Comparison of ENCODE assay signal across 1 cellular context in the genomic region with DNA sequence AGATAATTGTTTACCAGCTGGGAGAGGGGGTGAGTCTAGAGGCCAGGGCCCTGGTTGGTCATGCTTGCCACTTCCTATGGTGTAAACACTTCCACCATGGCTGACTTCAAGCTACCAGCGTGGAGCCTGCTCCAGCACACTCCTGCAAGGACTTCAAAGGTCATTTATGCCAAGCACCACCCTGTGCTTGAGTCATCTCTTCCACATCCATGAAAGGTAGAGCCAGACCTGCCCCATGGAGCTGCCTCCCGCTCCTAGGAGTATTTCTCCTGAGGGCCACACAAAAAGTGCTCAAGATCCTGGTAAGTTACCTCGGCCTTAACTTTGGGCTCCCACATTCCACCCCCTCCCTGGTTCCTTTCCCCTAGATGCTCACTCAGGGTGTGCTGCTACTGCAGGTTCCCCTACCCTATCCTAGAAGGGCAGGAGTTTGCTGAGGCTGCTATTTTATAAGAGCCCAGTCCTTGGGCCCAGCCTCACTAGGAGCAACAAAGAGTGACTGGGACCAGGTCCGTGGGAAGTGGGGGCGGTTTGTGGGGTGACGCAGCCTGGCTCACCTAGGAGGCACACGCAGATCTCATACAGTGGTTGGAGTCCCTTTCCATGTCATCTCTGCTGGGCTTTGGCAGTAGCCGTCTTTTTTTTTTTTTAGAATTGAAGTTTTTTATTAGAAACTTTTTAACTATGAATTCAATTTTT.
TF ChIP-seq lines count a peak whose summit lies in the region.

No MANE protein-coding gene starts in this region.

TF ChIP-seq in WTC11, 78 proteins besides CTCF, POLR2A, EP300 and RAD21:
- TF ChIP-seq, protein P1, sequence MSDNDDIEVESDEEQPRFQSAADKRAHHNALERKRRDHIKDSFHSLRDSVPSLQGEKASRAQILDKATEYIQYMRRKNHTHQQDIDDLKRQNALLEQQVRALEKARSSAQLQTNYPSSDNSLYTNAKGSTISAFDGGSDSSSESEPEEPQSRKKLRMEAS (CRISPR knock-in tag; IDR thresholded peaks at IDR 0.05): no peak
- TF ChIP-seq ZNF423 (CRISPR knock-in tag; IDR thresholded peaks at IDR 0.05): no peak
- TF ChIP-seq ZNF671 (CRISPR knock-in tag; IDR thresholded peaks at IDR 0.05): no peak
- TF ChIP-seq, protein P2, sequence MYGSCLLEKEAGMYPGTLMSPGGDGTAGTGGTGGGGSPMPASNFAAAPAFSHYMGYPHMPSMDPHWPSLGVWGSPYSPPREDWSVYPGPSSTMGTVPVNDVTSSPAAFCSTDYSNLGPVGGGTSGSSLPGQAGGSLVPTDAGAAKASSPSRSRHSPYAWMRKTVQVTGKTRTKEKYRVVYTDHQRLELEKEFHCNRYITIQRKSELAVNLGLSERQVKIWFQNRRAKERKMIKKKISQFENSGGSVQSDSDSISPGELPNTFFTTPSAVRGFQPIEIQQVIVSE (CRISPR knock-in tag; IDR thresholded peaks at IDR 0.05; ENCODE audit: borderline replicate concordance): no peak
- no peak for TF ChIP-seq ZNF138 (CRISPR knock-in tag; conservative IDR thresholded peaks at IDR 0.05)
- TF ChIP-seq ZNF232 (CRISPR knock-in tag; IDR thresholded peaks at IDR 0.05): no peak
- TF ChIP-seq, protein P3, sequence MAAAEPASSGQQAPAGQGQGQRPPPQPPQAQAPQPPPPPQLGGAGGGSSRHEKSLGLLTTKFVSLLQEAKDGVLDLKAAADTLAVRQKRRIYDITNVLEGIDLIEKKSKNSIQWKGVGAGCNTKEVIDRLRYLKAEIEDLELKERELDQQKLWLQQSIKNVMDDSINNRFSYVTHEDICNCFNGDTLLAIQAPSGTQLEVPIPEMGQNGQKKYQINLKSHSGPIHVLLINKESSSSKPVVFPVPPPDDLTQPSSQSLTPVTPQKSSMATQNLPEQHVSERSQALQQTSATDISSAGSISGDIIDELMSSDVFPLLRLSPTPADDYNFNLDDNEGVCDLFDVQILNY (CRISPR knock-in tag; IDR thresholded peaks at IDR 0.05): no peak
- no peak for TF ChIP-seq ZNF396 (CRISPR knock-in tag; IDR thresholded peaks at IDR 0.05; ENCODE audit: borderline replicate concordance)
- no peak for TF ChIP-seq TEAD1 (CRISPR knock-in tag; IDR thresholded peaks at IDR 0.05)
- no peak for TF ChIP-seq SP1 (CRISPR knock-in tag; conservative IDR thresholded peaks at IDR 0.05)
- TF ChIP-seq, protein P4, sequence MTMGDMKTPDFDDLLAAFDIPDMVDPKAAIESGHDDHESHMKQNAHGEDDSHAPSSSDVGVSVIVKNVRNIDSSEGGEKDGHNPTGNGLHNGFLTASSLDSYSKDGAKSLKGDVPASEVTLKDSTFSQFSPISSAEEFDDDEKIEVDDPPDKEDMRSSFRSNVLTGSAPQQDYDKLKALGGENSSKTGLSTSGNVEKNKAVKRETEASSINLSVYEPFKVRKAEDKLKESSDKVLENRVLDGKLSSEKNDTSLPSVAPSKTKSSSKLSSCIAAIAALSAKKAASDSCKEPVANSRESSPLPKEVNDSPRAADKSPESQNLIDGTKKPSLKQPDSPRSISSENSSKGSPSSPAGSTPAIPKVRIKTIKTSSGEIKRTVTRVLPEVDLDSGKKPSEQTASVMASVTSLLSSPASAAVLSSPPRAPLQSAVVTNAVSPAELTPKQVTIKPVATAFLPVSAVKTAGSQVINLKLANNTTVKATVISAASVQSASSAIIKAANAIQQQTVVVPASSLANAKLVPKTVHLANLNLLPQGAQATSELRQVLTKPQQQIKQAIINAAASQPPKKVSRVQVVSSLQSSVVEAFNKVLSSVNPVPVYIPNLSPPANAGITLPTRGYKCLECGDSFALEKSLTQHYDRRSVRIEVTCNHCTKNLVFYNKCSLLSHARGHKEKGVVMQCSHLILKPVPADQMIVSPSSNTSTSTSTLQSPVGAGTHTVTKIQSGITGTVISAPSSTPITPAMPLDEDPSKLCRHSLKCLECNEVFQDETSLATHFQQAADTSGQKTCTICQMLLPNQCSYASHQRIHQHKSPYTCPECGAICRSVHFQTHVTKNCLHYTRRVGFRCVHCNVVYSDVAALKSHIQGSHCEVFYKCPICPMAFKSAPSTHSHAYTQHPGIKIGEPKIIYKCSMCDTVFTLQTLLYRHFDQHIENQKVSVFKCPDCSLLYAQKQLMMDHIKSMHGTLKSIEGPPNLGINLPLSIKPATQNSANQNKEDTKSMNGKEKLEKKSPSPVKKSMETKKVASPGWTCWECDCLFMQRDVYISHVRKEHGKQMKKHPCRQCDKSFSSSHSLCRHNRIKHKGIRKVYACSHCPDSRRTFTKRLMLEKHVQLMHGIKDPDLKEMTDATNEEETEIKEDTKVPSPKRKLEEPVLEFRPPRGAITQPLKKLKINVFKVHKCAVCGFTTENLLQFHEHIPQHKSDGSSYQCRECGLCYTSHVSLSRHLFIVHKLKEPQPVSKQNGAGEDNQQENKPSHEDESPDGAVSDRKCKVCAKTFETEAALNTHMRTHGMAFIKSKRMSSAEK (CRISPR knock-in tag; IDR thresholded peaks at IDR 0.05; ENCODE audit: borderline replicate concordance): no peak
- TF ChIP-seq EMX1 (CRISPR knock-in tag; IDR thresholded peaks at IDR 0.05): no peak
- TF ChIP-seq RORB (CRISPR knock-in tag; IDR thresholded peaks at IDR 0.05): no peak
- TF ChIP-seq NFATC4 (CRISPR knock-in tag; IDR thresholded peaks at IDR 0.05): no peak
- TF ChIP-seq ESRRA (CRISPR knock-in tag; IDR thresholded peaks at IDR 0.05; ENCODE audit: borderline replicate concordance): no peak
- TF ChIP-seq, protein P5, sequence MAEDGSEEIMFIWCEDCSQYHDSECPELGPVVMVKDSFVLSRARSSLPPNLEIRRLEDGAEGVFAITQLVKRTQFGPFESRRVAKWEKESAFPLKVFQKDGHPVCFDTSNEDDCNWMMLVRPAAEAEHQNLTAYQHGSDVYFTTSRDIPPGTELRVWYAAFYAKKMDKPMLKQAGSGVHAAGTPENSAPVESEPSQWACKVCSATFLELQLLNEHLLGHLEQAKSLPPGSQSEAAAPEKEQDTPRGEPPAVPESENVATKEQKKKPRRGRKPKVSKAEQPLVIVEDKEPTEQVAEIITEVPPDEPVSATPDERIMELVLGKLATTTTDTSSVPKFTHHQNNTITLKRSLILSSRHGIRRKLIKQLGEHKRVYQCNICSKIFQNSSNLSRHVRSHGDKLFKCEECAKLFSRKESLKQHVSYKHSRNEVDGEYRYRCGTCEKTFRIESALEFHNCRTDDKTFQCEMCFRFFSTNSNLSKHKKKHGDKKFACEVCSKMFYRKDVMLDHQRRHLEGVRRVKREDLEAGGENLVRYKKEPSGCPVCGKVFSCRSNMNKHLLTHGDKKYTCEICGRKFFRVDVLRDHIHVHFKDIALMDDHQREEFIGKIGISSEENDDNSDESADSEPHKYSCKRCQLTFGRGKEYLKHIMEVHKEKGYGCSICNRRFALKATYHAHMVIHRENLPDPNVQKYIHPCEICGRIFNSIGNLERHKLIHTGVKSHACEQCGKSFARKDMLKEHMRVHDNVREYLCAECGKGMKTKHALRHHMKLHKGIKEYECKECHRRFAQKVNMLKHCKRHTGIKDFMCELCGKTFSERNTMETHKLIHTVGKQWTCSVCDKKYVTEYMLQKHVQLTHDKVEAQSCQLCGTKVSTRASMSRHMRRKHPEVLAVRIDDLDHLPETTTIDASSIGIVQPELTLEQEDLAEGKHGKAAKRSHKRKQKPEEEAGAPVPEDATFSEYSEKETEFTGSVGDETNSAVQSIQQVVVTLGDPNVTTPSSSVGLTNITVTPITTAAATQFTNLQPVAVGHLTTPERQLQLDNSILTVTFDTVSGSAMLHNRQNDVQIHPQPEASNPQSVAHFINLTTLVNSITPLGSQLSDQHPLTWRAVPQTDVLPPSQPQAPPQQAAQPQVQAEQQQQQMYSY (CRISPR knock-in tag; IDR thresholded peaks at IDR 0.05): no peak
- no peak for TF ChIP-seq PRRX2 (CRISPR knock-in tag; IDR thresholded peaks at IDR 0.05)
- TF ChIP-seq SOX15 (CRISPR knock-in tag; IDR thresholded peaks at IDR 0.05): no peak
- no peak for TF ChIP-seq CREB1 (CRISPR knock-in tag; IDR thresholded peaks at IDR 0.05)
- TF ChIP-seq TP53 (CRISPR knock-in tag; IDR thresholded peaks at IDR 0.05): no peak
